ENCODE assay signal across 8 cellular contexts in genomic region chr22:39319284-39320170, GRCh38. TPM values are rescaled to one million over a fixed set of nuclear protein-coding genes. Genes with fewer than 3 reads are reported as not detected.
A peak's percentile ranks its signal among the peaks of the same experiment; 100 is the strongest.
DNase-seq lines count a peak whose midpoint lies in the region; ATAC-seq lines count a peak whose summit lies in the region.

TSS of gene RPL3 (minus strand) at chr22:39319623. CDS start at chr22:39319597, 26 bp downstream.

- peaks cover 17 to 42% (median 35%) of the 10 kb centered on the region in 3 experiments for H3K36me3 ChIP-seq in naive thymus-derived CD4-positive, alpha-beta T cell (ENCODE audit: control insufficient read depth in 2 of 3, insufficient read depth in 3 of 3, low read length in 3 of 3)

- DNase-seq in DMS79 treated with DMSO at 0.1 percent for 48 hours (lab: John Stamatoyannopoulos, UW) (peak; percentile 87), Kasumi-1 (lab: John Stamatoyannopoulos, UW) (peak; percentile 97 to 99), RPMI8226 (peak; percentile 98), fibroblast of gingiva (ENCODE audit: low read depth) (peak; percentile 99)
- DNase-seq in activated T-helper 1 cell treated with anti-CD3 and anti-CD28 coated beads, Interleukin-2, amount 50 U/mL, for 16 hours (ENCODE audit: low read depth in 1 of 2, low spot score in 1 of 2), result peak; percentile 97
- peak; percentile 97 to 99 (median 98) for DNase-seq in naive thymus-derived CD4-positive, alpha-beta T cell
- DNase-seq in stimulated activated naive B cell treated with anti-CD40 and anti-IgM and Interleukin-4, amounts not matched to agents 10 μg/mL and 1 μg/mL and 100 μg/mL, for 72 hours, result peak; percentile 95

- H3K4me3 ChIP-seq in naive thymus-derived CD4-positive, alpha-beta T cell (ENCODE audit: low read length), result peak within 1 kb of the TSS; percentile 81

- peaks cover 0 to 10% (median 0%) of the 10 kb centered on the region in 11 donors for H3K9me3 Mint-ChIP-seq in naive thymus-derived CD4-positive, alpha-beta T cell
- no peaks in the 10 kb centered on the region for H3K9me3 Mint-ChIP-seq in stimulated activated naive B cell treated with anti-CD40 and anti-IgM and Interleukin-4, amounts not matched to agents 10 μg/mL and 1 μg/mL and 100 μg/mL, for 72 hours

- peak; percentile 79 for ATAC-seq in GM21825 (IDR thresholded peaks at IDR 0.05; ENCODE audit: unreplicated experiment)
- ATAC-seq in naive thymus-derived CD4-positive, alpha-beta T cell, result peak; percentile 93
- ATAC-seq in stimulated activated naive B cell treated with anti-CD40 and anti-IgM and Interleukin-4, amounts not matched to agents 10 μg/mL and 1 μg/mL and 100 μg/mL, for 72 hours (replicated peaks), result peak; percentile 82 to 90

- H3K27ac ChIP-seq in naive thymus-derived CD4-positive, alpha-beta T cell (ENCODE audit: low read depth, low read length), result peak within 1 kb of the TSS; percentile 90

- no peaks in the 10 kb centered on the region for H3K9me3 ChIP-seq in naive thymus-derived CD4-positive, alpha-beta T cell (ENCODE audit: control insufficient read depth in 2 of 3, low read length in 3 of 3)

- CTCF ChIA-PET in naive thymus-derived CD4-positive, alpha-beta T cell (lab: Charles Lee), result interaction anchor here (0.5 to 11.7 kb wide), 16 partner anchors 8 to 379 kb away, joined by 3 to 262 read pairs (median 4); no protein-coding TSS in a partner anchor

- peaks cover 6 to 34% (median 12%) of the 10 kb centered on the region in 5 donors for H3K36me3 Mint-ChIP-seq in naive thymus-derived CD4-positive, alpha-beta T cell
- peaks cover 42 to 54% of the 10 kb centered on the region in 2 donors for H3K36me3 Mint-ChIP-seq in stimulated activated naive B cell treated with anti-CD40 and anti-IgM and Interleukin-4, amounts not matched to agents 10 μg/mL and 1 μg/mL and 100 μg/mL, for 72 hours

- POLR2A ChIA-PET in naive thymus-derived CD4-positive, alpha-beta T cell (lab: Charles Lee), result interaction anchor here (0.6 to 8.1 kb wide), 59 partner anchors 8 to 1409 kb away, joined by 3 to 240 read pairs (median 4); partner anchors contain the start of genes APOBEC3C, ATF4, JOSD1 and MIEF1

- peaks cover 27 to 51% (median 35%) of the 10 kb centered on the region in 7 donors for H3K4me1 Mint-ChIP-seq in naive thymus-derived CD4-positive, alpha-beta T cell
- peaks cover 38 to 51% of the 10 kb centered on the region in 2 donors for H3K4me1 Mint-ChIP-seq in stimulated activated naive B cell treated with anti-CD40 and anti-IgM and Interleukin-4, amounts not matched to agents 10 μg/mL and 1 μg/mL and 100 μg/mL, for 72 hours

- peaks cover 34 to 38% of the 10 kb centered on the region in 2 donors for H3K4me1 ChIP-seq in naive thymus-derived CD4-positive, alpha-beta T cell (ENCODE audit: control insufficient read depth in 2 of 2, insufficient read depth in 2 of 2, low read length in 2 of 2)

- H3K27ac Mint-ChIP-seq in naive thymus-derived CD4-positive, alpha-beta T cell, result peak within 1 kb of the TSS; percentile 95 to 99 (median 97)
- peak within 1 kb of the TSS; percentile 100 for H3K27ac Mint-ChIP-seq in stimulated activated naive B cell treated with anti-CD40 and anti-IgM and Interleukin-4, amounts not matched to agents 10 μg/mL and 1 μg/mL and 100 μg/mL, for 72 hours

- no peaks in the 10 kb centered on the region for H3K27me3 ChIP-seq in naive thymus-derived CD4-positive, alpha-beta T cell (ENCODE audit: control insufficient read depth in 2 of 2, insufficient read depth in 2 of 2, low read length in 2 of 2)

- peak within 1 kb of the TSS; percentile 95 to 100 (median 98) for H3K4me3 Mint-ChIP-seq in naive thymus-derived CD4-positive, alpha-beta T cell
- H3K4me3 Mint-ChIP-seq in stimulated activated naive B cell treated with anti-CD40 and anti-IgM and Interleukin-4, amounts not matched to agents 10 μg/mL and 1 μg/mL and 100 μg/mL, for 72 hours, result peak within 1 kb of the TSS; percentile 98 to 100

- peaks cover 0 to 3% (median 0%) of the 10 kb centered on the region in 5 donors for H3K27me3 Mint-ChIP-seq in naive thymus-derived CD4-positive, alpha-beta T cell
- no peaks in the 10 kb centered on the region for H3K27me3 Mint-ChIP-seq in stimulated activated naive B cell treated with anti-CD40 and anti-IgM and Interleukin-4, amounts not matched to agents 10 μg/mL and 1 μg/mL and 100 μg/mL, for 72 hours

- intact Hi-C loops in naive thymus-derived CD4-positive, alpha-beta T cell (cut with micrococcal nuclease), result loop anchor here (1.0 to 10.0 kb wide), 15 partner anchors 23 to 922 kb away; partner anchors contain the start of genes ATF4 (in 2 of the 2), CBX6 (in 2 of the 2), CBX7 (in 2 of the 2) and RPS19BP1 (in 2 of the 2)

RNA-seq across cellular contexts. Expression of gene RPL3, which starts in this region (rescaled TPM):
- total RNA-seq in naive thymus-derived CD4-positive, alpha-beta T cell, result 1,000 to 10,000 TPM; 1,611 to 3,932 (median 3,789) TPM
- 1,000 to 10,000 TPM; 4,573 to 5,509 TPM for polyA plus RNA-seq in naive thymus-derived CD4-positive, alpha-beta T cell

Comparison
In these comparisons a context has a peak if more than half of its experiments do, and no peak if none do; other contexts are left out.
1. Peak in every context shown above with its lines: DNase-seq, ATAC-seq, H3K4me3 ChIP-seq and H3K27ac ChIP-seq.